1 cellular context compared by ENCODE assay signal in the genomic region with DNA sequence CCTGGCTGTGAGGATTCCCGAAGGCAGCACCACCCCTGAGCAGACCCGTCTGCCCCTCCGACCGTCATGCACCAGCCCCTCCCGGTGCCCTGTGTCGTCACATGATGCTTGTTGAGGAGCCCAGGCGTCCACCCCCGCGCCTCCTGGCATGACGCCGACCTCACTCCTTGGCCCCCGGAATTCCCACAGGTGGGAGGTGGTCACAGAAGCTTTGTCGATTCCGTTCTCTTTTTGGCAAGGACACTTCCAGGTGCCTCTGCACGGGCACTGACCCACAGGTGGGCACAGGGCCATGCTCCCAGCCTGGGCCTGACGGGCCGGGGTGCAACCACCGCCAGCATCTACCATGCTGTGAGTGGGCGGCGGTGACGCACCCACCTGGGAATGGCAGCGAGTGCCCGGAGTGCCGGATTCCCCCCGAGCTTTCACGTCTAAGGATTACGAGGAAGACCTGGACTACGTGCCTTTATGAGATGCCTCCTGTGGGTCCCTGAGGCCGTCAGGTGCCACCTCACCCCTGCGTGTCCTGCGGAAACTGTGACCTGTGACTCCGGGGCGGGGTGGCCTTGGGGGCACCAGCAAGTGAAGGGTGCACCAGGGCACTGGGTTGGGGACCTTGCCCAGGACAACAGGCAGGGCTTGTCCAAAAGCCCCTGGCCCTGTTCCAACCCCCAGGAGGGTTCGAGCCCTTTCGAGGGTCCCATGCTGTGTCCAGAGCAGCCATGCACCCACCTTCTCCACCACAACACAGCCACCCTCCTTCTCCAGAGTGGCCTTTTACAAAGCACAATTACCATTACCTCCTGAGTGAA.
A peak's percentile ranks its signal among the peaks of the same experiment; 100 is the strongest.
TF ChIP-seq lines count a peak whose summit lies in the region.

No MANE protein-coding gene starts in this region.

TF ChIP-seq in Ishikawa, 13 proteins besides CTCF, POLR2A, EP300 and RAD21 (continued from another document):
- TF ChIP-seq, protein P1, sequence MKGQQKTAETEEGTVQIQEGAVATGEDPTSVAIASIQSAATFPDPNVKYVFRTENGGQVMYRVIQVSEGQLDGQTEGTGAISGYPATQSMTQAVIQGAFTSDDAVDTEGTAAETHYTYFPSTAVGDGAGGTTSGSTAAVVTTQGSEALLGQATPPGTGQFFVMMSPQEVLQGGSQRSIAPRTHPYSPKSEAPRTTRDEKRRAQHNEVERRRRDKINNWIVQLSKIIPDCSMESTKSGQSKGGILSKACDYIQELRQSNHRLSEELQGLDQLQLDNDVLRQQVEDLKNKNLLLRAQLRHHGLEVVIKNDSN (IDR thresholded peaks at IDR 0.05), result peak; percentile 69
- TF ChIP-seq TAF1 (IDR thresholded peaks at IDR 0.05; ENCODE audit: low read depth) (no peak), CREB1 (IDR thresholded peaks at IDR 0.05; ENCODE audit: low read depth) (no peak), NFIC (IDR thresholded peaks at IDR 0.05) (peak; percentile 63), YY1 (IDR thresholded peaks at IDR 0.05; ENCODE audit: low read depth) (no peak), FOXM1 (IDR thresholded peaks at IDR 0.05; ENCODE audit: borderline replicate concordance, low read depth) (peak; percentile 34; the same call in 1 of the 2 replicates), TEAD4 (IDR thresholded peaks at IDR 0.05) (peak; percentile 50; the same call in 1 of the 2 replicates), ZBTB7A (IDR thresholded peaks at IDR 0.05; ENCODE audit: low read depth) (peak; percentile 33; the same call in 1 of the 2 replicates), TCF12 (IDR thresholded peaks at IDR 0.05; ENCODE audit: low read depth) (no peak; the same call in none of the 2 replicates), EGR1 (IDR thresholded peaks at IDR 0.05) (peak; percentile 89)
- TF ChIP-seq, protein P2, sequence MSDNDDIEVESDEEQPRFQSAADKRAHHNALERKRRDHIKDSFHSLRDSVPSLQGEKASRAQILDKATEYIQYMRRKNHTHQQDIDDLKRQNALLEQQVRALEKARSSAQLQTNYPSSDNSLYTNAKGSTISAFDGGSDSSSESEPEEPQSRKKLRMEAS (IDR thresholded peaks at IDR 0.05), result no peak; the same call in 1 of the 2 replicates
- TF ChIP-seq, protein P3, sequence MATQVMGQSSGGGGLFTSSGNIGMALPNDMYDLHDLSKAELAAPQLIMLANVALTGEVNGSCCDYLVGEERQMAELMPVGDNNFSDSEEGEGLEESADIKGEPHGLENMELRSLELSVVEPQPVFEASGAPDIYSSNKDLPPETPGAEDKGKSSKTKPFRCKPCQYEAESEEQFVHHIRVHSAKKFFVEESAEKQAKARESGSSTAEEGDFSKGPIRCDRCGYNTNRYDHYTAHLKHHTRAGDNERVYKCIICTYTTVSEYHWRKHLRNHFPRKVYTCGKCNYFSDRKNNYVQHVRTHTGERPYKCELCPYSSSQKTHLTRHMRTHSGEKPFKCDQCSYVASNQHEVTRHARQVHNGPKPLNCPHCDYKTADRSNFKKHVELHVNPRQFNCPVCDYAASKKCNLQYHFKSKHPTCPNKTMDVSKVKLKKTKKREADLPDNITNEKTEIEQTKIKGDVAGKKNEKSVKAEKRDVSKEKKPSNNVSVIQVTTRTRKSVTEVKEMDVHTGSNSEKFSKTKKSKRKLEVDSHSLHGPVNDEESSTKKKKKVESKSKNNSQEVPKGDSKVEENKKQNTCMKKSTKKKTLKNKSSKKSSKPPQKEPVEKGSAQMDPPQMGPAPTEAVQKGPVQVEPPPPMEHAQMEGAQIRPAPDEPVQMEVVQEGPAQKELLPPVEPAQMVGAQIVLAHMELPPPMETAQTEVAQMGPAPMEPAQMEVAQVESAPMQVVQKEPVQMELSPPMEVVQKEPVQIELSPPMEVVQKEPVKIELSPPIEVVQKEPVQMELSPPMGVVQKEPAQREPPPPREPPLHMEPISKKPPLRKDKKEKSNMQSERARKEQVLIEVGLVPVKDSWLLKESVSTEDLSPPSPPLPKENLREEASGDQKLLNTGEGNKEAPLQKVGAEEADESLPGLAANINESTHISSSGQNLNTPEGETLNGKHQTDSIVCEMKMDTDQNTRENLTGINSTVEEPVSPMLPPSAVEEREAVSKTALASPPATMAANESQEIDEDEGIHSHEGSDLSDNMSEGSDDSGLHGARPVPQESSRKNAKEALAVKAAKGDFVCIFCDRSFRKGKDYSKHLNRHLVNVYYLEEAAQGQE (IDR thresholded peaks at IDR 0.05; ENCODE audit: low read depth), result no peak
